Comparison of ENCODE assay signal across 9 cellular contexts in genomic region chr14:54253195-54253947, GRCh38.
DNase-seq lines count a peak whose midpoint lies in the region; ATAC-seq and TF ChIP-seq lines count a peak whose summit lies in the region.
"Had no signal": no experiment of that assay in that cellular context is flagged by ENCODE, and none has a peak within 500 bp of the region (broad histone marks: within the 10 kb centered on the region; RNA-seq: fewer than 3 reads in every experiment).

No MANE protein-coding gene starts in this region.

- H3K9me3 ChIP-seq in upper lobe of right lung: no peaks in the 10 kb centered on the region

- no peak overlapping the region for H3K4me3 Mint-ChIP-seq in activated naive CD4-positive, alpha-beta T cell treated with anti-CD3 and anti-CD28 coated beads, Interleukin-2, amount 10 ng/mL, durations not matched to agents 7 days and 5 days
- no peak overlapping the region for H3K4me3 Mint-ChIP-seq in natural killer cell

- H3K36me3 Mint-ChIP-seq in activated naive CD4-positive, alpha-beta T cell treated with anti-CD3 and anti-CD28 coated beads, Interleukin-2, amount 50 U/mL, for 72 hours: no peaks in the 10 kb centered on the region
- H3K36me3 Mint-ChIP-seq in activated naive CD4-positive, alpha-beta T cell treated with anti-CD3 and anti-CD28 coated beads, Interleukin-2, amount 10 ng/mL, durations not matched to agents 7 days and 5 days: no peaks in the 10 kb centered on the region
- no peaks in the 10 kb centered on the region for H3K36me3 Mint-ChIP-seq in natural killer cell

- TF ChIP-seq CTCF in upper lobe of right lung (IDR thresholded peaks at IDR 0.05) (no peak), natural killer cell (IDR thresholded peaks at IDR 0.05) (no peak)

- no peaks in the 10 kb centered on the region for H3K27me3 ChIP-seq in upper lobe of right lung

- peak; percentile 93 to 99 for ATAC-seq in activated naive CD4-positive, alpha-beta T cell treated with anti-CD3 and anti-CD28 coated beads, Interleukin-2, amount 50 U/mL, for 72 hours
- ATAC-seq in upper lobe of right lung (peak; percentile 39), natural killer cell (no peak), HG03025 (IDR thresholded peaks at IDR 0.05; ENCODE audit: low FRiP score, unreplicated experiment) (no peak)

- H3K4me3 ChIP-seq in upper lobe of right lung: no peak overlapping the region

- no peaks in the 10 kb centered on the region for H3K9me3 Mint-ChIP-seq in activated naive CD4-positive, alpha-beta T cell treated with anti-CD3 and anti-CD28 coated beads, Interleukin-2, amount 50 U/mL, for 72 hours
- H3K9me3 Mint-ChIP-seq in activated naive CD4-positive, alpha-beta T cell treated with anti-CD3 and anti-CD28 coated beads, Interleukin-2, amount 10 ng/mL, durations not matched to agents 7 days and 5 days: no peaks in the 10 kb centered on the region
- H3K9me3 Mint-ChIP-seq in natural killer cell: no peaks in the 10 kb centered on the region

- H3K27ac ChIP-seq in epithelial cell of prostate (peak overlapping the region; percentile 89), upper lobe of right lung (peak overlapping the region; percentile 19)

- H3K36me3 ChIP-seq in upper lobe of right lung: no peaks in the 10 kb centered on the region

- no peaks in the 10 kb centered on the region for H3K4me1 ChIP-seq in upper lobe of right lung

- peaks cover 24% of the 10 kb centered on the region for H3K27me3 Mint-ChIP-seq in activated naive CD4-positive, alpha-beta T cell treated with anti-CD3 and anti-CD28 coated beads, Interleukin-2, amount 10 ng/mL, durations not matched to agents 7 days and 5 days
- H3K27me3 Mint-ChIP-seq in natural killer cell (ENCODE audit: low read depth in 2 of 2): peaks cover 0 to 2% of the 10 kb centered on the region in 2 donors

- peak in 1 of 2 donors; percentile 27 for DNase-seq in activated naive CD4-positive, alpha-beta T cell treated with anti-CD3 and anti-CD28 coated beads, Interleukin-2, amount 50 U/mL, for 72 hours (ENCODE audit: low spot score in 2 of 2)
- DNase-seq in activated naive CD4-positive, alpha-beta T cell treated with anti-CD3 and anti-CD28 coated beads, Interleukin-2, amount 10 ng/mL, durations not matched to agents 7 days and 5 days: no peak
- DNase-seq in HT1080 (ENCODE audit: low read depth) (peak; percentile 95), epithelial cell of prostate (ENCODE audit: low read depth, low spot score) (peak; percentile 79), upper lobe of right lung (no peak), natural killer cell (no peak), pons (ENCODE audit: low spot score) (no peak)
- DNase-seq: T-helper 9 cell had no signal

- no peaks in the 10 kb centered on the region for H3K4me1 Mint-ChIP-seq in activated naive CD4-positive, alpha-beta T cell treated with anti-CD3 and anti-CD28 coated beads, Interleukin-2, amount 10 ng/mL, durations not matched to agents 7 days and 5 days
- H3K4me1 Mint-ChIP-seq in natural killer cell: no peaks in the 10 kb centered on the region

- peak overlapping the region in 1 of 2 donors; percentile 9 for H3K27ac Mint-ChIP-seq in activated naive CD4-positive, alpha-beta T cell treated with anti-CD3 and anti-CD28 coated beads, Interleukin-2, amount 50 U/mL, for 72 hours
- H3K27ac Mint-ChIP-seq in activated naive CD4-positive, alpha-beta T cell treated with anti-CD3 and anti-CD28 coated beads, Interleukin-2, amount 10 ng/mL, durations not matched to agents 7 days and 5 days: no peak overlapping the region
- H3K27ac Mint-ChIP-seq in natural killer cell: no peak overlapping the region

- CTCF ChIA-PET in activated naive CD4-positive, alpha-beta T cell treated with anti-CD3 and anti-CD28 coated beads, Interleukin-2, amount 10 ng/mL, durations not matched to agents 7 days and 5 days (lab: Charles Lee): interaction anchor here (0.6 kb wide), 1 partner anchor 521 kb away, joined by 4 read pairs; no protein-coding TSS in a partner anchor

- intact Hi-C loops in upper lobe of right lung (cut with DNase I) (no loop called here), natural killer cell (cut with micrococcal nuclease) (no loop called here)

Comparison
In these comparisons a context has a peak if more than half of its experiments do, and no peak if none do; other contexts are left out.
1. ATAC-seq: peak in activated naive CD4-positive, alpha-beta T cell treated with anti-CD3 and anti-CD28 coated beads, Interleukin-2, amount 50 U/mL, for 72 hours (2 of 2) and upper lobe of right lung (single experiment); none in natural killer cell (0 of 3) and HG03025 (single experiment).
2. DNase-seq: peak in HT1080 (single experiment) and epithelial cell of prostate (single experiment); none in activated naive CD4-positive, alpha-beta T cell treated with anti-CD3 and anti-CD28 coated beads, Interleukin-2, amount 10 ng/mL, durations not matched to agents 7 days and 5 days (single experiment), upper lobe of right lung (single experiment), natural killer cell (single experiment) and pons (single experiment).